In genomic region chr4:4555916-4556315, GRCh38 we compare ENCODE assay signal across 15 cellular contexts. TPM values are rescaled to one million over a fixed set of nuclear protein-coding genes. Genes with fewer than 3 reads are reported as not detected.
DNase-seq lines count a peak whose midpoint lies in the region; ATAC-seq and TF ChIP-seq lines count a peak whose summit lies in the region.
"Had no signal": no experiment of that assay in that cellular context is flagged by ENCODE, and none has a peak within 500 bp of the region (broad histone marks: within the 10 kb centered on the region; RNA-seq: fewer than 3 reads in every experiment).

No MANE protein-coding gene starts in this region.

- no peak overlapping the region for H3K9ac ChIP-seq in SK-N-SH

- TF ChIP-seq EP300 in SK-N-SH (IDR thresholded peaks at IDR 0.05; ENCODE audit: borderline replicate concordance in 1 of 2, low read depth in 1 of 2, low read length in 1 of 2) = peak in 1 of 2 experiments; percentile 58; a peak in 1 of 4 replicates

- DNase-seq in GM23338 (ENCODE audit: low spot score) (peak; percentile 26), SK-N-SH (no peak), foreskin fibroblast (peak; percentile 75 to 82), prostate gland (ENCODE audit: low spot score) (no peak), left lung (no peak)
- DNase-seq in activated CD4-positive, alpha-beta T cell treated with anti-CD3 and anti-CD28 coated beads, Interleukin-2, amount 10 ng/mL, durations not matched to agents 24 days and 14 days = no peak
- DNase-seq: activated CD4-positive, alpha-beta T cell treated with anti-CD3 and anti-CD28 coated beads, Interleukin-2, amount 50 U/mL, for 4 hours; activated effector memory CD4-positive, alpha-beta T cell treated with anti-CD3 and anti-CD28 coated beads, Interleukin-2, amount 50 U/mL, for 16 hours; central memory CD4-positive, alpha-beta T cell; mucosa of descending colon; retina; substantia nigra had no signal

- H2AFZ ChIP-seq in GM23338 (no peak overlapping the region), SK-N-SH (ENCODE audit: low read depth) (no peak overlapping the region)

- WGBS in SK-N-SH (ENCODE audit: low lambda C conversion rate) = 67% methylated on average over 4 of the region's 4 CpGs
- WGBS in prostate gland = 73% methylated on average over 4 of the region's 4 CpGs

- POLR2A ChIA-PET in SK-N-SH (lab: Yijun Ruan, JAX) = no interaction called here

- H3K36me3 ChIP-seq in GM23338 (ENCODE audit: insufficient read depth) (no peaks in the 10 kb centered on the region; the same call in 1 of the 2 replicates), SK-N-SH (replicated peaks in 1 of 2; ENCODE audit: control insufficient read depth in 1 of 2, insufficient read depth in 2 of 2, low read length in 1 of 2) (peaks cover 0 to 6% of the 10 kb centered on the region in 2 experiments), prostate gland (no peaks in the 10 kb centered on the region), left lung (peaks cover 0 to under 1% of the 10 kb centered on the region in 2 donors)

- TF ChIP-seq CTCF in GM23338 (conservative IDR thresholded peaks at IDR 0.05; ENCODE audit: low read depth in 2 of 2) = no peak
- no peak for TF ChIP-seq CTCF in SK-N-SH (IDR thresholded peaks at IDR 0.05)
- TF ChIP-seq CTCF in foreskin fibroblast (IDR thresholded peaks at IDR 0.05; ENCODE audit: low read depth, low read length) = no peak
- TF ChIP-seq CTCF in prostate gland (IDR thresholded peaks at IDR 0.05) = no peak
- no peak for TF ChIP-seq CTCF in left lung (IDR thresholded peaks at IDR 0.05)

- H3F3A ChIP-seq in GM23338 (replicated peaks; ENCODE audit: low read depth) (no peaks in the 10 kb centered on the region), SK-N-SH (replicated peaks; ENCODE audit: insufficient read depth) (no peaks in the 10 kb centered on the region)

- intact Hi-C loops in prostate gland (cut with DNase I) = no loop called here
- intact Hi-C loops in left lung (cut with DNase I) = no loop called here
- intact Hi-C loops in activated CD4-positive, alpha-beta T cell treated with anti-CD3 and anti-CD28 coated beads, Interleukin-2, amount 10 ng/mL, durations not matched to agents 24 days and 14 days (cut with micrococcal nuclease) = no loop called here

- CTCF ChIA-PET in SK-N-SH (lab: Yijun Ruan, JAX) = no interaction called here

- H3K36me3 Mint-ChIP-seq in GM23338 (ENCODE audit: low read depth) = peaks cover 34% of the 10 kb centered on the region
- peaks cover 14% of the 10 kb centered on the region for H3K36me3 Mint-ChIP-seq in activated CD4-positive, alpha-beta T cell treated with anti-CD3 and anti-CD28 coated beads, Interleukin-2, amount 10 ng/mL, durations not matched to agents 24 days and 14 days (ENCODE audit: low read depth)

- no peak overlapping the region for H3K4me3 Mint-ChIP-seq in GM23338
- no peak overlapping the region for H3K4me3 Mint-ChIP-seq in activated CD4-positive, alpha-beta T cell treated with anti-CD3 and anti-CD28 coated beads, Interleukin-2, amount 10 ng/mL, durations not matched to agents 24 days and 14 days
- H3K4me3 Mint-ChIP-seq: T-helper 1 cell treated with Interleukin-12 subunit alpha and Interleukin-12 subunit beta and Interleukin-4 antibody, amounts not matched to agents 30 μg/mL and 1 μg/mL, for 36 hours had no signal

- H3K27ac Mint-ChIP-seq in GM23338 = no peak overlapping the region
- H3K27ac Mint-ChIP-seq in activated CD4-positive, alpha-beta T cell treated with anti-CD3 and anti-CD28 coated beads, Interleukin-2, amount 10 ng/mL, durations not matched to agents 24 days and 14 days = no peak overlapping the region
- H3K27ac Mint-ChIP-seq: T-helper 1 cell treated with Interleukin-12 subunit alpha and Interleukin-12 subunit beta and Interleukin-4 antibody, amounts not matched to agents 30 μg/mL and 1 μg/mL, for 36 hours had no signal

- no peaks in the 10 kb centered on the region for H3K9me2 ChIP-seq in GM23338 (ENCODE audit: insufficient read depth)
- no peaks in the 10 kb centered on the region for H3K9me2 ChIP-seq in SK-N-SH

- no peaks in the 10 kb centered on the region for H3K27me3 ChIP-seq in GM23338 (ENCODE audit: insufficient read depth)
- H3K27me3 ChIP-seq in SK-N-SH (ENCODE audit: insufficient read depth) = no peaks in the 10 kb centered on the region
- no peaks in the 10 kb centered on the region for H3K27me3 ChIP-seq in prostate gland (replicated peaks; ENCODE audit: insufficient read depth)
- no peaks in the 10 kb centered on the region for H3K27me3 ChIP-seq in left lung

- peaks cover 10% of the 10 kb centered on the region for H3K27me3 Mint-ChIP-seq in GM23338 (ENCODE audit: insufficient read depth, low read depth, poor library complexity)
- H3K27me3 Mint-ChIP-seq in activated CD4-positive, alpha-beta T cell treated with anti-CD3 and anti-CD28 coated beads, Interleukin-2, amount 10 ng/mL, durations not matched to agents 24 days and 14 days = no peaks in the 10 kb centered on the region

- ATAC-seq in GM23338 (no peak), left lung (no peak), HG03342 (IDR thresholded peaks at IDR 0.05; ENCODE audit: unreplicated experiment) (no peak)
- ATAC-seq: mucosa of descending colon had no signal

- H3K4me1 ChIP-seq in GM23338 (ENCODE audit: insufficient read depth) (no peaks in the 10 kb centered on the region), SK-N-SH (ENCODE audit: control insufficient read depth in 1 of 2, insufficient read depth in 2 of 2, low read depth in 1 of 2, low read length in 1 of 2) (no peaks in the 10 kb centered on the region), prostate gland (replicated peaks) (no peaks in the 10 kb centered on the region), left lung (no peaks in the 10 kb centered on the region)

- no peaks in the 10 kb centered on the region; the same call in 2 of the 3 replicates for H3K4me1 Mint-ChIP-seq in GM23338
- peaks cover 2% of the 10 kb centered on the region for H3K4me1 Mint-ChIP-seq in activated CD4-positive, alpha-beta T cell treated with anti-CD3 and anti-CD28 coated beads, Interleukin-2, amount 10 ng/mL, durations not matched to agents 24 days and 14 days

- H3K9me3 Mint-ChIP-seq in GM23338 = no peaks in the 10 kb centered on the region
- H3K9me3 Mint-ChIP-seq in activated CD4-positive, alpha-beta T cell treated with anti-CD3 and anti-CD28 coated beads, Interleukin-2, amount 10 ng/mL, durations not matched to agents 24 days and 14 days = no peaks in the 10 kb centered on the region
- H3K9me3 Mint-ChIP-seq: T-helper 1 cell treated with Interleukin-12 subunit alpha and Interleukin-12 subunit beta and Interleukin-4 antibody, amounts not matched to agents 30 μg/mL and 1 μg/mL, for 36 hours had no signal

- H4K20me1 ChIP-seq in GM23338 (replicated peaks; ENCODE audit: insufficient read depth) = peaks cover 20% of the 10 kb centered on the region
- H4K20me1 ChIP-seq in SK-N-SH (ENCODE audit: insufficient read depth) = no peaks in the 10 kb centered on the region

- H3K79me2 ChIP-seq in GM23338 (replicated peaks; ENCODE audit: insufficient read depth) (no peaks in the 10 kb centered on the region), SK-N-SH (ENCODE audit: insufficient read depth) (no peaks in the 10 kb centered on the region)

- TF ChIP-seq POLR2A in prostate gland (IDR thresholded peaks at IDR 0.05) = no peak

- H3K9me3 ChIP-seq in SK-N-SH = no peaks in the 10 kb centered on the region
- no peaks in the 10 kb centered on the region for H3K9me3 ChIP-seq in prostate gland
- no peaks in the 10 kb centered on the region for H3K9me3 ChIP-seq in left lung
- H3K9me3 ChIP-seq: mucosa of descending colon had no signal

- H3K4me3 ChIP-seq in GM23338 = no peak overlapping the region
- H3K4me3 ChIP-seq in SK-N-SH (ENCODE audit: low read depth in 2 of 2, low read length in 1 of 2) = 0 out of 4 replicates have a peak overlapping the region, but pooled peaks of 1 of the 2 experiments have one; percentile 10
- no peak overlapping the region for H3K4me3 ChIP-seq in foreskin fibroblast (ENCODE audit: low read depth in 1 of 2, low read length in 2 of 2)
- no peak overlapping the region for H3K4me3 ChIP-seq in prostate gland
- H3K4me3 ChIP-seq in left lung = no peak overlapping the region
- H3K4me3 ChIP-seq: mucosa of descending colon had no signal

- H3K27ac ChIP-seq in GM23338 (ENCODE audit: low read depth) (no peak overlapping the region), SK-N-SH (ENCODE audit: low read depth in 2 of 2, low read length in 1 of 2) (no peak overlapping the region), prostate gland (no peak overlapping the region), left lung (no peak overlapping the region)
- H3K27ac ChIP-seq: epithelial cell of prostate had no signal

- no peak for TF ChIP-seq RAD21 in SK-N-SH (IDR thresholded peaks at IDR 0.05; ENCODE audit: low read length)

- H3K4me2 ChIP-seq in GM23338 (no peak overlapping the region), SK-N-SH (peak overlapping the region; percentile 58)

TF ChIP-seq in GM23338, 12 proteins besides CTCF, POLR2A, EP300 and RAD21 (continues in another document):
- no peak for TF ChIP-seq STAT1 (IDR thresholded peaks at IDR 0.05; ENCODE audit: unreplicated experiment)
- no peak for TF ChIP-seq ZNF114 (CRISPR knock-in tag; IDR thresholded peaks at IDR 0.05)
- TF ChIP-seq ZNF331 (CRISPR knock-in tag; IDR thresholded peaks at IDR 0.05; ENCODE audit: low read depth) = no peak
- no peak for TF ChIP-seq NANOG (IDR thresholded peaks at IDR 0.05; ENCODE audit: borderline replicate concordance)
- no peak for TF ChIP-seq EZH2phosphoT487 (IDR thresholded peaks at IDR 0.05; ENCODE audit: unreplicated experiment)
- no peak for TF ChIP-seq CREB1 (CRISPR knock-in tag; IDR thresholded peaks at IDR 0.05; ENCODE audit: low read depth)
- TF ChIP-seq EZH2 (IDR thresholded peaks at IDR 0.05; ENCODE audit: low read depth, unreplicated experiment) = no peak

TF ChIP-seq in SK-N-SH, 30 proteins besides CTCF, POLR2A, EP300 and RAD21 (continues in another document):
- TF ChIP-seq TCF12 (IDR thresholded peaks at IDR 0.05) (peak; percentile 53; the same call in 1 of the 2 replicates), FOSL2 (IDR thresholded peaks at IDR 0.05; ENCODE audit: borderline replicate concordance, low read depth) (peak; percentile 18; the same call in 1 of the 2 replicates), TEAD4 (IDR thresholded peaks at IDR 0.05; ENCODE audit: borderline replicate concordance, insufficient read depth) (peak; percentile 84), YY1 (IDR thresholded peaks at IDR 0.05; ENCODE audit: low read depth) (no peak), JUND (IDR thresholded peaks at IDR 0.05) (peak; percentile 49; the same call in 1 of the 2 replicates)

RNA-seq across cellular contexts. Expression of gene STX18, which starts 14.1 kb away (rescaled TPM):
- total RNA-seq in GM23338 (2014; rRNA removed; shearing (Covaris generic)) = 15.9 and 30.8 TPM in 2 replicates
- 16.6 and 18.1 TPM in 2 replicates for polyA plus RNA-seq in GM23338 (2016; fragmentation: Nextera tagmentation; extraction: Ambion mirVana)
- polyA plus RNA-seq in SK-N-SH (2012; rRNA removed) = 17.3 and 22.3 TPM in 2 replicates
- 16.2 and 18.5 TPM in 2 replicates for polyA plus RNA-seq in SK-N-SH (2012; cell fraction: cytosol; rRNA removed)
- polyA plus RNA-seq in SK-N-SH (2012; cell fraction: nucleus; rRNA removed) = 32.5 and 40.2 TPM in 2 replicates
- total RNA-seq in prostate gland = 10 to 100 TPM; 24.1 to 33.5 TPM
- 10 to 100 TPM; 18.6 to 22.7 TPM for total RNA-seq in left lung
- total RNA-seq in activated CD4-positive, alpha-beta T cell treated with anti-CD3 and anti-CD28 coated beads, Interleukin-2, amount 10 ng/mL, durations not matched to agents 24 days and 14 days = 28.7 and 35.6 TPM in 2 replicates

Comparison
In these comparisons a context has a peak if more than half of its experiments do, and no peak if none do; other contexts are left out.
1. DNase-seq: peak in GM23338 (single experiment) and foreskin fibroblast (2 of 2); none in SK-N-SH (single experiment), prostate gland (single experiment), left lung (0 of 2) and activated CD4-positive, alpha-beta T cell treated with anti-CD3 and anti-CD28 coated beads, Interleukin-2, amount 10 ng/mL, durations not matched to agents 24 days and 14 days (single experiment).